In genomic region chr11:63613517-63614135, GRCh38 we compare ENCODE assay signal across 8 cellular contexts. TPM values are rescaled to one million over a fixed set of nuclear protein-coding genes. Genes with fewer than 3 reads are reported as not detected.
DNase-seq lines count a peak whose midpoint lies in the region; ATAC-seq and TF ChIP-seq lines count a peak whose summit lies in the region.

No MANE protein-coding gene starts in this region.

- no peaks in the 10 kb centered on the region for H3K27me3 Mint-ChIP-seq in activated T-helper 17 cell treated with anti-CD3 and anti-CD28 coated beads, Interleukin-2, amount 50 U/mL, for 72 hours
- H3K27me3 Mint-ChIP-seq in naive B cell: peaks cover 11 to 60% (median 15%) of the 10 kb centered on the region in 3 donors

- DNase-seq in LHCN-M2 (ENCODE audit: low read depth) (peak; percentile 46), fibroblast of mammary gland (ENCODE audit: low read depth) (no peak), naive B cell (peak; percentile 48), thoracic aorta (ENCODE audit: low spot score) (no peak), NCI-H226 (no peak)

- no peaks in the 10 kb centered on the region for H3K9me3 ChIP-seq in thoracic aorta

- H3K27me3 ChIP-seq in thoracic aorta (replicated peaks; ENCODE audit: insufficient read depth): no peaks in the 10 kb centered on the region

- H3K4me1 ChIP-seq in thoracic aorta (ENCODE audit: control insufficient read depth in 1 of 2, low read depth in 2 of 2): peaks cover 21 to 44% of the 10 kb centered on the region in 2 donors

- H3K4me3 ChIP-seq in GM12875 (ENCODE audit: low read depth, low read length) (peak overlapping the region; percentile 49), fibroblast of mammary gland (ENCODE audit: control insufficient read depth, low read depth, low read length) (peak overlapping the region; percentile 68), thoracic aorta (peak overlapping the region; percentile 97)

- H3K4me1 Mint-ChIP-seq in activated T-helper 17 cell treated with anti-CD3 and anti-CD28 coated beads, Interleukin-2, amount 50 U/mL, for 72 hours: peaks cover 17% of the 10 kb centered on the region
- H3K4me1 Mint-ChIP-seq in naive B cell: peaks cover 16 to 20% (median 19%) of the 10 kb centered on the region in 3 donors

- H3K27ac Mint-ChIP-seq in activated T-helper 17 cell treated with anti-CD3 and anti-CD28 coated beads, Interleukin-2, amount 50 U/mL, for 72 hours: peak overlapping the region; percentile 50
- peak overlapping the region; percentile 58 to 90 (median 82) for H3K27ac Mint-ChIP-seq in naive B cell

- H3K9me3 Mint-ChIP-seq in activated T-helper 17 cell treated with anti-CD3 and anti-CD28 coated beads, Interleukin-2, amount 50 U/mL, for 72 hours: no peaks in the 10 kb centered on the region
- no peaks in the 10 kb centered on the region for H3K9me3 Mint-ChIP-seq in naive B cell

- no peaks in the 10 kb centered on the region for H3K36me3 ChIP-seq in thoracic aorta

- peak; percentile 58 for ATAC-seq in activated T-helper 17 cell treated with anti-CD3 and anti-CD28 coated beads, Interleukin-2, amount 50 U/mL, for 72 hours (replicated peaks)
- ATAC-seq in naive B cell (ENCODE audit: low read depth in 2 of 2) (peak; percentile 77 to 82), thoracic aorta (ENCODE audit: insufficient number of reproducible peaks, low FRiP score, low read depth) (peak; percentile 6), HG03565 (IDR thresholded peaks at IDR 0.05; ENCODE audit: unreplicated experiment) (no peak)

- peak overlapping the region; percentile 79 for H3K4me3 Mint-ChIP-seq in activated T-helper 17 cell treated with anti-CD3 and anti-CD28 coated beads, Interleukin-2, amount 50 U/mL, for 72 hours
- peak overlapping the region; percentile 77 to 89 (median 82) for H3K4me3 Mint-ChIP-seq in naive B cell

- TF ChIP-seq CTCF in GM12875 (IDR thresholded peaks at IDR 0.05; ENCODE audit: borderline replicate concordance, insufficient read depth, low read depth, low read length) (no peak), fibroblast of mammary gland (conservative IDR thresholded peaks at IDR 0.05; ENCODE audit: control insufficient read depth, insufficient read depth, low read depth, low read length) (no peak), thoracic aorta (IDR thresholded peaks at IDR 0.05) (no peak)

- H3K36me3 Mint-ChIP-seq in activated T-helper 17 cell treated with anti-CD3 and anti-CD28 coated beads, Interleukin-2, amount 50 U/mL, for 72 hours (ENCODE audit: low read depth): no peaks in the 10 kb centered on the region
- H3K36me3 Mint-ChIP-seq in naive B cell: no peaks in the 10 kb centered on the region

- peak overlapping the region; percentile 69 to 82 for H3K27ac ChIP-seq in thoracic aorta

RNA-seq across cellular contexts. Expression of gene PLAAT3, which starts 0.6 kb away (rescaled TPM):
- 8.5 and 19.1 TPM in 2 replicates for total RNA-seq in LHCN-M2 (2014; rRNA removed)
- 60.8 TPM for polyA plus RNA-seq in LHCN-M2 (2012)
- total RNA-seq in activated T-helper 17 cell treated with anti-CD3 and anti-CD28 coated beads, Interleukin-2, amount 50 U/mL, for 72 hours: 1 to 10 TPM; 5.4 to 7.6 TPM
- polyA plus RNA-seq in naive B cell (ENCODE audit: low read depth in 6 of 6): under 1 TPM in 3 of 6 donors, not detected in 3; 0.21 to 0.40 (median 0.38) TPM
- 10 to 100 TPM; 29.5 to 48.7 TPM for total RNA-seq in thoracic aorta

RNA-seq across cellular contexts. Expression of gene PLAAT2, which starts 50.4 kb away (rescaled TPM):
- total RNA-seq in LHCN-M2 (2014; rRNA removed): not detected in 2 replicates
- 0.17 TPM for polyA plus RNA-seq in LHCN-M2 (2012)
- not detected for total RNA-seq in activated T-helper 17 cell treated with anti-CD3 and anti-CD28 coated beads, Interleukin-2, amount 50 U/mL, for 72 hours
- not detected for polyA plus RNA-seq in naive B cell (ENCODE audit: low read depth in 6 of 6)
- not detected for total RNA-seq in thoracic aorta

RNA-seq across cellular contexts. Expression of gene ATL3, which starts 57.5 kb away (rescaled TPM):
- 104 and 119 TPM in 2 replicates for total RNA-seq in LHCN-M2 (2014; rRNA removed)
- 25.9 TPM for polyA plus RNA-seq in LHCN-M2 (2012)
- 10 to 100 TPM; 31.1 to 33.3 TPM for total RNA-seq in activated T-helper 17 cell treated with anti-CD3 and anti-CD28 coated beads, Interleukin-2, amount 50 U/mL, for 72 hours
- polyA plus RNA-seq in naive B cell (ENCODE audit: low read depth in 6 of 6): 10 to 100 TPM; 15.9 to 22.4 (median 20.8) TPM
- 100 to 1,000 TPM; 188 to 192 TPM for total RNA-seq in thoracic aorta

Comparison
In these comparisons a context has a peak if more than half of its experiments do, and no peak if none do; other contexts are left out.
1. DNase-seq: peak in LHCN-M2 (single experiment) and naive B cell (single experiment); none in fibroblast of mammary gland (single experiment), thoracic aorta (single experiment) and NCI-H226 (single experiment).
2. Peak in every context shown above with its lines, with median percentiles within 50 percentile points of each other: H3K4me3 ChIP-seq.